Comparison of ENCODE assay signal across 17 cellular contexts in genomic region chr7:134777470-134777869, GRCh38. TPM values are rescaled to one million over a fixed set of nuclear protein-coding genes. Genes with fewer than 3 reads are reported as not detected.
DNase-seq lines count a peak whose midpoint lies in the region; TF ChIP-seq lines count a peak whose summit lies in the region.
"Had no signal": no experiment of that assay in that cellular context is flagged by ENCODE, and none has a peak within 500 bp of the region (broad histone marks: within the 10 kb centered on the region; RNA-seq: fewer than 3 reads in every experiment).

No MANE protein-coding gene starts in this region.

- H3K27ac ChIP-seq in HUES6 (ENCODE audit: low read depth, low read length) (peak overlapping the region; percentile 96; the same call in 1 of the 2 replicates), breast epithelium (peak overlapping the region; percentile 88 to 89), stomach smooth muscle (ENCODE audit: low read length) (peak overlapping the region; percentile 99)

- intact Hi-C loops in breast epithelium (cut with DNase I; ENCODE audit: low total_unique reads), result no loop called here

- DNase-seq in breast epithelium (ENCODE audit: low spot score in 2 of 2) (no peak), mesothelial cell of epicardium (ENCODE audit: low spot score in 2 of 2, unreplicated experiment in 2 of 2) (no peak), UCSD-AML1 (lab: John Stamatoyannopoulos, UW; ENCODE audit: unreplicated experiment) (no peak), SKM-1 (lab: John Stamatoyannopoulos, UW; ENCODE audit: unreplicated experiment) (no peak)
- no peak for DNase-seq in activated CD8-positive, alpha-beta memory T cell treated with anti-CD3 and anti-CD28 coated beads for 24 hours
- DNase-seq in activated effector memory CD4-positive, alpha-beta T cell treated with Interleukin-2 at 50 U/mL for 16 hours, result no peak
- DNase-seq: activated CD4-positive, alpha-beta T cell treated with anti-CD3 and anti-CD28 coated beads for 48 hours; activated naive CD4-positive, alpha-beta T cell treated with anti-CD3 and anti-CD28 coated beads, Interleukin-2, amount 10 ng/mL, durations not matched to agents 7 days and 5 days; DMS 273 treated with DMSO at 0.1 percent for 48 hours; effector CD4-positive, alpha-beta T cell; H7; left lung; natural killer cell; NCI-H1694 treated with DMSO at 0.1 percent for 48 hours had no signal

- H3K9ac ChIP-seq in HUES6 (ENCODE audit: low read length) (no peak overlapping the region), stomach smooth muscle (ENCODE audit: low read length in 2 of 2) (peak overlapping the region; percentile 29 to 96)

- peaks cover 42% of the 10 kb centered on the region for H3K4me1 Mint-ChIP-seq in mesothelial cell of epicardium
- H3K4me1 Mint-ChIP-seq: B cell, natural killer cell had no signal

- H3K27me3 ChIP-seq in HUES6 (ENCODE audit: control insufficient read depth, insufficient read depth, low read length) (no peaks in the 10 kb centered on the region), breast epithelium (no peaks in the 10 kb centered on the region), stomach smooth muscle (ENCODE audit: control insufficient read depth in 1 of 2, insufficient read depth in 2 of 2, low read length in 2 of 2) (no peaks in the 10 kb centered on the region)

- H3K9me3 ChIP-seq in HUES6 (ENCODE audit: control insufficient read depth, insufficient read depth, low read depth, low read length) (no peaks in the 10 kb centered on the region), breast epithelium (no peaks in the 10 kb centered on the region), stomach smooth muscle (ENCODE audit: control insufficient read depth in 2 of 2, low read length in 2 of 2) (no peaks in the 10 kb centered on the region)
- H3K9me3 ChIP-seq: left lung had no signal

- peak overlapping the region; percentile 98 for H3K27ac Mint-ChIP-seq in mesothelial cell of epicardium
- H3K27ac Mint-ChIP-seq: activated naive CD4-positive, alpha-beta T cell treated with anti-CD3 and anti-CD28 coated beads, Interleukin-2, amount 10 ng/mL, durations not matched to agents 7 days and 5 days; B cell; natural killer cell had no signal

- H3K36me3 ChIP-seq in HUES6 (ENCODE audit: control insufficient read depth, insufficient read depth, low read length) (peaks cover 3% of the 10 kb centered on the region; the same call in 1 of the 2 replicates), breast epithelium (no peaks in the 10 kb centered on the region), stomach smooth muscle (ENCODE audit: control insufficient read depth in 2 of 2, insufficient read depth in 2 of 2, low read length in 2 of 2) (no peaks in the 10 kb centered on the region)
- H3K36me3 ChIP-seq: left lung had no signal

- no peak for TF ChIP-seq POLR2A in breast epithelium (IDR thresholded peaks at IDR 0.05)

- peaks cover 33% of the 10 kb centered on the region for H3K4me1 ChIP-seq in HUES6 (ENCODE audit: control insufficient read depth, insufficient read depth, low read length)
- no peaks in the 10 kb centered on the region for H3K4me1 ChIP-seq in breast epithelium
- peaks cover 19% of the 10 kb centered on the region for H3K4me1 ChIP-seq in stomach smooth muscle (ENCODE audit: control insufficient read depth, insufficient read depth, low read length)

- no peaks in the 10 kb centered on the region for H3K9me3 Mint-ChIP-seq in mesothelial cell of epicardium
- H3K9me3 Mint-ChIP-seq: activated naive CD4-positive, alpha-beta T cell treated with anti-CD3 and anti-CD28 coated beads, Interleukin-2, amount 10 ng/mL, durations not matched to agents 7 days and 5 days; natural killer cell had no signal

- H3K36me3 Mint-ChIP-seq in mesothelial cell of epicardium, result no peaks in the 10 kb centered on the region
- H3K36me3 Mint-ChIP-seq: activated naive CD4-positive, alpha-beta T cell treated with anti-CD3 and anti-CD28 coated beads, Interleukin-2, amount 10 ng/mL, durations not matched to agents 7 days and 5 days; natural killer cell had no signal

- H3K4me3 Mint-ChIP-seq in mesothelial cell of epicardium, result no peak overlapping the region
- H3K4me3 Mint-ChIP-seq: activated naive CD4-positive, alpha-beta T cell treated with anti-CD3 and anti-CD28 coated beads, Interleukin-2, amount 10 ng/mL, durations not matched to agents 7 days and 5 days; B cell; natural killer cell had no signal

- TF ChIP-seq CTCF in breast epithelium (IDR thresholded peaks at IDR 0.05) (no peak), mesothelial cell of epicardium (IDR thresholded peaks at IDR 0.05; ENCODE audit: unreplicated experiment) (no peak)

- no peaks in the 10 kb centered on the region for H3K27me3 Mint-ChIP-seq in mesothelial cell of epicardium (ENCODE audit: low read depth)
- H3K27me3 Mint-ChIP-seq: activated naive CD4-positive, alpha-beta T cell treated with anti-CD3 and anti-CD28 coated beads, Interleukin-2, amount 10 ng/mL, durations not matched to agents 7 days and 5 days had no signal

- no peak overlapping the region for H3K4me3 ChIP-seq in HUES6 (ENCODE audit: low read depth, low read length)
- H3K4me3 ChIP-seq in breast epithelium, result no peak overlapping the region
- H3K4me3 ChIP-seq in stomach smooth muscle (ENCODE audit: low read length in 2 of 2), result no peak overlapping the region
- H3K4me3 ChIP-seq: left lung had no signal

RNA-seq across cellular contexts. Expression of gene CALD1, which starts 2.0 kb away (rescaled TPM):
- total RNA-seq in breast epithelium (100 to 1,000 TPM; 252 to 335 (median 266) TPM), mesothelial cell of epicardium (191 to 211 TPM (median 194 TPM) in 3 replicates)
